ENCODE assay signal across 8 cellular contexts in genomic region chr14:94355191-94355794, GRCh38. TPM values are rescaled to one million over a fixed set of nuclear protein-coding genes. Genes with fewer than 3 reads are reported as not detected.
DNase-seq lines count a peak whose midpoint lies in the region; ATAC-seq and TF ChIP-seq lines count a peak whose summit lies in the region.

No MANE protein-coding gene starts in this region.

- no peaks in the 10 kb centered on the region for H3K9me3 ChIP-seq in AG04450 (ENCODE audit: control insufficient read depth, insufficient read depth, low read length)
- no peaks in the 10 kb centered on the region for H3K9me3 ChIP-seq in body of pancreas
- H3K9me3 ChIP-seq in upper lobe of right lung: no peaks in the 10 kb centered on the region

- H3K27me3 Mint-ChIP-seq in GM23338 (ENCODE audit: insufficient read depth, low read depth, poor library complexity) (peaks cover 2% of the 10 kb centered on the region), T-cell (peaks cover 18 to 23% of the 10 kb centered on the region in 2 donors)

- CTCF ChIA-PET in AG04450 (lab: Charles Lee): interaction anchor here (0.7 to 2.5 kb wide), 6 partner anchors 10 to 185 kb away, joined by 3 to 21 read pairs (median 3); no protein-coding TSS in a partner anchor
- CTCF ChIA-PET in T-cell (lab: Charles Lee): no interaction called here

- intact Hi-C loops in body of pancreas (cut with DNase I): no loop called here
- intact Hi-C loops in upper lobe of right lung (cut with DNase I): no loop called here

- H3K4me3 Mint-ChIP-seq in GM23338 (no peak overlapping the region), T-cell (no peak overlapping the region)

- H3K9me2 ChIP-seq in GM23338 (ENCODE audit: insufficient read depth): peaks cover 5% of the 10 kb centered on the region; the same call in 1 of the 2 replicates

- peaks cover 10% of the 10 kb centered on the region for H3K4me1 ChIP-seq in GM23338 (ENCODE audit: insufficient read depth)
- peaks cover 5% of the 10 kb centered on the region for H3K4me1 ChIP-seq in body of pancreas
- no peaks in the 10 kb centered on the region for H3K4me1 ChIP-seq in upper lobe of right lung

- H3F3A ChIP-seq in GM23338 (replicated peaks; ENCODE audit: low read depth): no peaks in the 10 kb centered on the region

- DNase-seq in AG04450 (ENCODE audit: low read depth, low spot score): peak; percentile 26
- DNase-seq in GM23338 (ENCODE audit: low spot score): peak; percentile 78
- DNase-seq in body of pancreas: peak; percentile 18 to 49 (median 33)
- peak; percentile 82 for DNase-seq in kidney tubule cell (ENCODE audit: low spot score)
- peak; percentile 82 for DNase-seq in upper lobe of right lung
- DNase-seq in T-cell: no peak
- DNase-seq in NCI-H510A (lab: John Stamatoyannopoulos, UW): no peak
- no peak for DNase-seq in activated CD4-positive, alpha-beta T cell treated with anti-CD3 and anti-CD28 coated beads, Interleukin-2, amount 50 U/mL, for 1 hour

- H4K20me1 ChIP-seq in GM23338 (replicated peaks; ENCODE audit: insufficient read depth): no peaks in the 10 kb centered on the region

- peak; percentile 99 for ATAC-seq in GM23338
- ATAC-seq in body of pancreas: peak; percentile 59
- peak; percentile 89 for ATAC-seq in upper lobe of right lung
- no peak for ATAC-seq in T-cell (replicated peaks in 1 of 4)

- H3K4me2 ChIP-seq in GM23338: no peak overlapping the region

- peak overlapping the region; percentile 19 for H2AFZ ChIP-seq in GM23338

- H3K36me3 ChIP-seq in GM23338 (ENCODE audit: insufficient read depth) (0 out of 2 replicates have a peak, but pooled peaks cover 3% of the 10 kb centered on the region), body of pancreas (replicated peaks in 1 of 2; ENCODE audit: insufficient read depth in 1 of 2, low read depth in 2 of 2) (no peaks in the 10 kb centered on the region), upper lobe of right lung (no peaks in the 10 kb centered on the region)

- H3K27ac Mint-ChIP-seq in GM23338: no peak overlapping the region
- H3K27ac Mint-ChIP-seq in T-cell: no peak overlapping the region

- POLR2A ChIA-PET in AG04450 (lab: Yijun Ruan, JAX) (interaction anchor here (0.9 kb wide), 1 partner anchor 13 kb away, joined by 3 read pairs; no protein-coding TSS in a partner anchor), T-cell (lab: Charles Lee) (no interaction called here)

- 6 to 21% methylated on average over 15 of the region's 15 CpGs for WGBS in body of pancreas, 2 donors

- H3K27ac ChIP-seq in AG04450 (ENCODE audit: low read depth, low read length) (no peak overlapping the region), GM23338 (ENCODE audit: low read depth) (no peak overlapping the region), body of pancreas (no peak overlapping the region), upper lobe of right lung (no peak overlapping the region)

- peaks cover 5% of the 10 kb centered on the region; the same call in 1 of the 3 replicates for H3K9me3 Mint-ChIP-seq in GM23338
- peaks cover 0 to 7% (median 4%) of the 10 kb centered on the region in 3 donors for H3K9me3 Mint-ChIP-seq in T-cell

- TF ChIP-seq CTCF in AG04450 (IDR thresholded peaks at IDR 0.05; ENCODE audit: low read depth, low read length): peak; percentile 70
- TF ChIP-seq CTCF in GM23338 (conservative IDR thresholded peaks at IDR 0.05; ENCODE audit: low read depth in 2 of 2): peak; percentile 51 to 75
- TF ChIP-seq CTCF in body of pancreas (IDR thresholded peaks at IDR 0.05): peak in 5 of 7 experiments; percentile 17 to 45 (median 20)
- peak; percentile 49 for TF ChIP-seq CTCF in upper lobe of right lung (IDR thresholded peaks at IDR 0.05)

- H3K4me1 Mint-ChIP-seq in GM23338 (peaks cover 16% of the 10 kb centered on the region; the same call in 2 of the 3 replicates), T-cell (no peaks in the 10 kb centered on the region)

- no peaks in the 10 kb centered on the region for H3K27me3 ChIP-seq in AG04450 (ENCODE audit: control insufficient read depth, insufficient read depth, low read length)
- H3K27me3 ChIP-seq in GM23338 (ENCODE audit: insufficient read depth): no peaks in the 10 kb centered on the region
- H3K27me3 ChIP-seq in body of pancreas: no peaks in the 10 kb centered on the region
- H3K27me3 ChIP-seq in upper lobe of right lung: no peaks in the 10 kb centered on the region

- no peaks in the 10 kb centered on the region for H3K79me2 ChIP-seq in GM23338 (replicated peaks; ENCODE audit: insufficient read depth)

- no peaks in the 10 kb centered on the region for H3K36me3 Mint-ChIP-seq in GM23338 (ENCODE audit: low read depth)
- no peaks in the 10 kb centered on the region for H3K36me3 Mint-ChIP-seq in T-cell

- H3K4me3 ChIP-seq in AG04450 (ENCODE audit: low read depth, low read length): no peak overlapping the region
- H3K4me3 ChIP-seq in GM23338: no peak overlapping the region
- no peak overlapping the region for H3K4me3 ChIP-seq in body of pancreas
- H3K4me3 ChIP-seq in upper lobe of right lung: no peak overlapping the region

- TF ChIP-seq POLR2A in body of pancreas (IDR thresholded peaks at IDR 0.05): no peak

TF ChIP-seq in GM23338, 12 proteins besides CTCF, POLR2A, EP300 and RAD21:
- TF ChIP-seq POLR2AphosphoS5 (IDR thresholded peaks at IDR 0.05; ENCODE audit: low read depth): no peak
- TF ChIP-seq EZH2phosphoT487 (IDR thresholded peaks at IDR 0.05; ENCODE audit: unreplicated experiment): no peak
- 0 out of 2 replicates have a peak, but pooled peaks have one; percentile 23 for TF ChIP-seq CREB1 (CRISPR knock-in tag; IDR thresholded peaks at IDR 0.05; ENCODE audit: low read depth)
- no peak for TF ChIP-seq JUNB (IDR thresholded peaks at IDR 0.05; ENCODE audit: unreplicated experiment)
- no peak for TF ChIP-seq REST (IDR thresholded peaks at IDR 0.05; ENCODE audit: unreplicated experiment)

RNA-seq across cellular contexts. Expression of gene SERPINA2, which starts 11.2 kb away (rescaled TPM):
- polyA plus RNA-seq in AG04450 (2011; rRNA removed) (not detected in 2 replicates), GM23338 (2016; fragmentation: Nextera tagmentation; extraction: Ambion mirVana) (not detected in 2 replicates)
- polyA minus RNA-seq in AG04450 (2011; rRNA and poly(A)+ RNA removed): not detected in 2 replicates
- not detected in 2 replicates for total RNA-seq in GM23338 (2014; rRNA removed; shearing (Covaris generic))
- total RNA-seq in body of pancreas (not detected), upper lobe of right lung (not detected), T-cell (not detected)

RNA-seq across cellular contexts. Expression of gene SERPINA6, which starts 32.2 kb away (rescaled TPM):
- polyA plus RNA-seq in AG04450 (2011; rRNA removed): not detected in 2 replicates
- not detected in 2 replicates for polyA minus RNA-seq in AG04450 (2011; rRNA and poly(A)+ RNA removed)
- not detected in 2 replicates for total RNA-seq in GM23338 (2014; rRNA removed; shearing (Covaris generic))
- polyA plus RNA-seq in GM23338 (2016; fragmentation: Nextera tagmentation; extraction: Ambion mirVana): not detected in 2 replicates
- 10 to 100 TPM in 1 of 2 donors, 1 to 10 TPM in 1; 6.5 to 10.9 TPM for total RNA-seq in body of pancreas
- total RNA-seq in upper lobe of right lung: not detected
- total RNA-seq in T-cell: not detected

RNA-seq across cellular contexts. Expression of gene SERPINA1, which starts 33.1 kb away (rescaled TPM):
- polyA plus RNA-seq in AG04450 (2011; rRNA removed) (1.7 and 1.9 TPM in 2 replicates), GM23338 (2016; fragmentation: Nextera tagmentation; extraction: Ambion mirVana) (not detected in 2 replicates)
- polyA minus RNA-seq in AG04450 (2011; rRNA and poly(A)+ RNA removed): 0.87 and 0.92 TPM in 2 replicates
- total RNA-seq in GM23338 (2014; rRNA removed; shearing (Covaris generic)): not detected in 2 replicates
- total RNA-seq in body of pancreas (10 to 100 TPM; 77.8 to 86.4 TPM), upper lobe of right lung (1,017 TPM), T-cell (10 to 100 TPM in 1 of 5 donors, 1 to 10 TPM in 3, under 1 TPM in 1; 0.63 to 11.1 (median 6.7) TPM)

Comparison
In these comparisons a context has a peak if more than half of its experiments do, and no peak if none do; other contexts are left out.
1. DNase-seq: peak in AG04450 (single experiment), GM23338 (single experiment), body of pancreas (4 of 4), kidney tubule cell (single experiment) and upper lobe of right lung (single experiment); none in T-cell (0 of 34), NCI-H510A (single experiment) and activated CD4-positive, alpha-beta T cell treated with anti-CD3 and anti-CD28 coated beads, Interleukin-2, amount 50 U/mL, for 1 hour (single experiment).
2. CTCF ChIP-seq: peak in every context shown above with its lines; median percentile 70 in AG04450; 63 in GM23338; 49 in upper lobe of right lung; 20 in body of pancreas.
3. ATAC-seq: peak in GM23338 (single experiment), body of pancreas (single experiment) and upper lobe of right lung (single experiment); none in T-cell (0 of 4).
4. RNA of gene SERPINA1, which starts 33.1 kb away (total RNA-seq): 1,017 TPM in upper lobe of right lung (single experiment); 77.8 to 86.4 TPM in body of pancreas, 0.63 to 11.1 TPM in T-cell and not detected in GM23338; every median in the first group is over 10 times any median in the second.